8 cellular contexts compared by ENCODE assay signal in genomic region chr3:171257251-171258179, GRCh38.
DNase-seq lines count a peak whose midpoint lies in the region; ATAC-seq and TF ChIP-seq lines count a peak whose summit lies in the region.

No MANE protein-coding gene starts in this region.

- H3K36me3 ChIP-seq in BJ (ENCODE audit: control insufficient read depth, insufficient read depth, low read length) = no peaks in the 10 kb centered on the region

- POLR2A ChIA-PET in BJ (lab: Charles Lee) = no interaction called here

- CTCF ChIA-PET in BJ (lab: Yijun Ruan, JAX) = no interaction called here

- DNase-seq in BJ (ENCODE audit: low read depth) (peak; percentile 60), dedifferentiated amniotic fluid mesenchymal stem cell (ENCODE audit: extremely low spot score) (peak; percentile 50), dermis blood vessel endothelial cell (no peak), hippocampal formation (lab: John Stamatoyannopoulos, UW) (no peak), DMS153 treated with DMSO at 0.1 percent for 48 hours (lab: John Stamatoyannopoulos, UW; ENCODE audit: unreplicated experiment) (no peak)
- no peak for DNase-seq in stimulated activated CD8-positive, alpha-beta memory T cell treated with anti-CD3 and anti-CD28 coated beads, Interleukin-4, amount 100 ng/mL, for 48 hours

- ATAC-seq in GM19452 (IDR thresholded peaks at IDR 0.05; ENCODE audit: unreplicated experiment) (peak; percentile 60), HG03432 (IDR thresholded peaks at IDR 0.05; ENCODE audit: unreplicated experiment) (peak; percentile 61)

- H3K27me3 ChIP-seq in BJ (ENCODE audit: control insufficient read depth, insufficient read depth, low read length) = no peaks in the 10 kb centered on the region

- no peak for TF ChIP-seq CTCF in BJ (IDR thresholded peaks at IDR 0.05; ENCODE audit: insufficient read depth, low read depth, low read length)

- no peak overlapping the region for H3K4me3 ChIP-seq in BJ (ENCODE audit: low read depth, low read length)

Comparison
In these comparisons a context has a peak if more than half of its experiments do, and no peak if none do; other contexts are left out.
1. DNase-seq: peak in BJ (single experiment) and dedifferentiated amniotic fluid mesenchymal stem cell (single experiment); none in dermis blood vessel endothelial cell (single experiment), hippocampal formation (0 of 2), stimulated activated CD8-positive, alpha-beta memory T cell treated with anti-CD3 and anti-CD28 coated beads, Interleukin-4, amount 100 ng/mL, for 48 hours (single experiment) and DMS153 treated with DMSO at 0.1 percent for 48 hours (single experiment).